18 cellular contexts compared by ENCODE assay signal in genomic region chrX:9392445-9392844, GRCh38.
"Had no signal": no experiment of that assay in that cellular context is flagged by ENCODE, and none has a peak within 500 bp of the region (broad histone marks: within the 10 kb centered on the region; RNA-seq: fewer than 3 reads in every experiment).

No MANE protein-coding gene starts in this region.

- H3K9me3 Mint-ChIP-seq: naive thymus-derived CD8-positive, alpha-beta T cell had no signal

- H3K36me3 Mint-ChIP-seq: naive thymus-derived CD8-positive, alpha-beta T cell; neural progenitor cell; type B pancreatic cell had no signal

- H3K27ac Mint-ChIP-seq: naive thymus-derived CD8-positive, alpha-beta T cell; neural progenitor cell; progenitor cell of endocrine pancreas; type B pancreatic cell had no signal

- H3K9me3 ChIP-seq: mucosa of descending colon, pancreas, suprapubic skin, thyroid gland had no signal

- H3K4me3 Mint-ChIP-seq: naive thymus-derived CD8-positive, alpha-beta T cell; neural progenitor cell; type B pancreatic cell had no signal

- DNase-seq: effector CD4-positive, alpha-beta T cell; heart left ventricle; islet precursor cell; mucosa of descending colon; naive thymus-derived CD8-positive, alpha-beta T cell; nucleus accumbens; pancreas; right cardiac atrium; stimulated activated CD4-positive, alpha-beta T cell treated with anti-CD3 and anti-CD28 coated beads, Interleukin-2, amount 100 ng/mL, for 48 hours; stimulated activated naive CD8-positive, alpha-beta T cell treated with anti-CD3 and anti-CD28 coated beads, Interleukin-15, Interleukin-2, amounts not matched to agents 100 U/mL and 50 U/mL, for 24 hours; thyroid gland had no signal

- H3K4me1 ChIP-seq: heart left ventricle, neural progenitor cell, pancreas, suprapubic skin, thyroid gland had no signal

- H3K27me3 Mint-ChIP-seq: naive thymus-derived CD8-positive, alpha-beta T cell; progenitor cell of endocrine pancreas; type B pancreatic cell had no signal

- H3K27me3 ChIP-seq: neural progenitor cell, pancreas, suprapubic skin, thyroid gland had no signal

- H3K4me2 ChIP-seq: neural progenitor cell, smooth muscle cell had no signal

- H2AFZ ChIP-seq: neural progenitor cell had no signal

- H3K27ac ChIP-seq: coronary artery, heart left ventricle, neural progenitor cell, pancreas, suprapubic skin, thyroid gland had no signal

- H3K9ac ChIP-seq: neural progenitor cell had no signal

- ATAC-seq: heart left ventricle; left lobe of liver; mucosa of descending colon; naive thymus-derived CD8-positive, alpha-beta T cell; pancreas; right cardiac atrium; stimulated activated naive CD8-positive, alpha-beta T cell treated with anti-CD3 and anti-CD28 coated beads, Interleukin-15, Interleukin-2, amounts not matched to agents 100 U/mL and 50 U/mL, for 24 hours had no signal
